Comparison of ENCODE assay signal across 9 cellular contexts in the genomic region with DNA sequence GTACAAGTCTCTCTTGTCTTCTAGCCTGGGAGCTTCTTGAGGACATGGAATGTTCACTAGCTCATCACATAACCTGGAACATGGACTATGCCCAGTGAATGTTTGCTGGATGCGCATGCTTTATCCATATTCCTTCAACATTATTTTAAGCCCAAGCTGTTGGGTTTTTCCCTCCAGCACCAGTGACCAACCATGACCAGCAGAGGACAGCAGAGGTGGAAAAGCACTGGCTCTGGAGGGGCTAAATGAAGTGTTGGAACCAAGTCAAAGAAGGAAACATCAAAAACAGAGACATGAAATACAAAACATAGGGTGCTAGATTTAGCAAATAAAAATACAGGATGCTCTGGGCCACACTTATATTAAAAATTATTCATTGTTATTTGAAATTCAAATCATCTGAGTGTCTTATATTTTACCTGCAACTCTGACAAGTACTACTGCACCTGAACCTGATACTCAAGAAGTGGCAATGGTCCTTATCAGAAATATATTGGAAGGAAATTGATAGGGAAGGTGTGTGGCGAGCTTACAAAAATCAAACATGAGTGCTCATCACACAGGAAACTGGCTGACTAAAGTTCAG. TPM values are rescaled to one million over a fixed set of nuclear protein-coding genes. Genes with fewer than 3 reads are reported as not detected.
A peak's percentile ranks its signal among the peaks of the same experiment; 100 is the strongest.
DNase-seq lines count a peak whose midpoint lies in the region; ATAC-seq and TF ChIP-seq lines count a peak whose summit lies in the region.
"Had no signal": no experiment of that assay in that cellular context is flagged by ENCODE, and none has a peak within 500 bp of the region (broad histone marks: within the 10 kb centered on the region; RNA-seq: fewer than 3 reads in every experiment).

No MANE protein-coding gene starts in this region.

- 40 to 73% methylated on average over 2 of the region's 2 CpGs for WGBS in heart right ventricle, 2 donors

- ATAC-seq in heart right ventricle (no peak), Right ventricle myocardium superior (ENCODE audit: poor library complexity) (no peak), HG03520 (IDR thresholded peaks at IDR 0.05; ENCODE audit: unreplicated experiment) (no peak), HG02852 (IDR thresholded peaks at IDR 0.05; ENCODE audit: unreplicated experiment) (no peak)

- intact Hi-C loops in heart right ventricle (cut with DNase I) (loop anchor here in 7 of 10 donors (2.0 to 10.0 kb wide), 4 partner anchors 126 to 416 kb away; no protein-coding TSS in a partner anchor), Right ventricle myocardium superior (cut with DNase I) (loop anchor here (5.0 to 10.0 kb wide), 2 partner anchors 123 to 416 kb away; no protein-coding TSS in a partner anchor)

- no peaks in the 10 kb centered on the region for H3K9me3 Mint-ChIP-seq in activated naive CD4-positive, alpha-beta T cell treated with anti-CD3 and anti-CD28 coated beads, Interleukin-2, amount 50 U/mL, for 24 hours

- H3K4me3 Mint-ChIP-seq in activated naive CD4-positive, alpha-beta T cell treated with anti-CD3 and anti-CD28 coated beads, Interleukin-2, amount 50 U/mL, for 24 hours: peak overlapping the region; percentile 16
- H3K4me3 Mint-ChIP-seq: activated naive CD8-positive, alpha-beta T cell had no signal

- in situ Hi-C loops in G401 (cut with HindIII; ENCODE audit: low sequenced_read_pairs): no loop called here

- H3K27ac Mint-ChIP-seq in activated naive CD4-positive, alpha-beta T cell treated with anti-CD3 and anti-CD28 coated beads, Interleukin-2, amount 50 U/mL, for 24 hours: no peak overlapping the region
- H3K27ac Mint-ChIP-seq: activated naive CD8-positive, alpha-beta T cell had no signal

- no peaks in the 10 kb centered on the region for H3K27me3 Mint-ChIP-seq in activated naive CD4-positive, alpha-beta T cell treated with anti-CD3 and anti-CD28 coated beads, Interleukin-2, amount 50 U/mL, for 24 hours
- H3K27me3 Mint-ChIP-seq: activated naive CD8-positive, alpha-beta T cell had no signal

- peaks cover 0 to 19% (median 0%) of the 10 kb centered on the region in 9 donors for H3K4me1 ChIP-seq in heart right ventricle

- peak in 7 of 9 donors; percentile 42 to 68 (median 48) for TF ChIP-seq CTCF in heart right ventricle (IDR thresholded peaks at IDR 0.05)

- peaks cover 0 to 4% (median 0%) of the 10 kb centered on the region in 7 donors for H3K27me3 ChIP-seq in heart right ventricle

- no peaks in the 10 kb centered on the region for H3K36me3 Mint-ChIP-seq in activated naive CD4-positive, alpha-beta T cell treated with anti-CD3 and anti-CD28 coated beads, Interleukin-2, amount 50 U/mL, for 24 hours

- no peaks in the 10 kb centered on the region for H3K9me3 ChIP-seq in heart right ventricle

- H3K4me3 ChIP-seq in heart right ventricle: no peak overlapping the region

- no peak overlapping the region for H3K27ac ChIP-seq in heart right ventricle

- no peak for DNase-seq in heart right ventricle
- no peak for DNase-seq in Right ventricle myocardium superior
- DNase-seq in NCI-H226: peak; percentile 25
- DNase-seq in left kidney (ENCODE audit: low read depth, low spot score): peak; percentile 35
- no peak for DNase-seq in G401 (ENCODE audit: low spot score)

- no peaks in the 10 kb centered on the region for H3K36me3 ChIP-seq in heart right ventricle

- peaks cover 56% of the 10 kb centered on the region for H3K4me1 Mint-ChIP-seq in activated naive CD4-positive, alpha-beta T cell treated with anti-CD3 and anti-CD28 coated beads, Interleukin-2, amount 50 U/mL, for 24 hours

RNA-seq across cellular contexts. Expression of gene HELB, which starts 23.1 kb away (rescaled TPM):
- 1 to 10 TPM in 5 of 10 donors, under 1 TPM in 5; 0.47 to 3.6 (median 1.2) TPM for total RNA-seq in heart right ventricle
- under 1 TPM; 0.16 to 0.59 TPM for polyA plus RNA-seq in heart right ventricle
- 0.81 TPM for total RNA-seq in Right ventricle myocardium superior
- 5.2 and 6.6 TPM in 2 replicates for total RNA-seq in G401 (2014; rRNA removed; shearing (Covaris generic))

Comparison
In these comparisons a context has a peak if more than half of its experiments do, and no peak if none do; other contexts are left out.
1. DNase-seq: peak in NCI-H226 (single experiment) and left kidney (single experiment); none in heart right ventricle (0 of 2), Right ventricle myocardium superior (single experiment) and G401 (single experiment).